24 cellular contexts compared by ENCODE assay signal in genomic region chr13:79883216-79883615, GRCh38.
DNase-seq lines count a peak whose midpoint lies in the region; FAIRE-seq and TF ChIP-seq lines count a peak whose summit lies in the region.
"Had no signal": no experiment of that assay in that cellular context is flagged by ENCODE, and none has a peak within 500 bp of the region (broad histone marks: within the 10 kb centered on the region; RNA-seq: fewer than 3 reads in every experiment).

No MANE protein-coding gene starts in this region.

- no peak overlapping the region for H2AFZ ChIP-seq in endothelial cell of umbilical vein (ENCODE audit: low read depth, low read length)
- H2AFZ ChIP-seq: GM23248 had no signal

- H3K9ac ChIP-seq in endothelial cell of umbilical vein (replicated peaks; ENCODE audit: extremely low read depth, insufficient read depth, low read length), result no peak overlapping the region
- H3K9ac ChIP-seq: BLaER1, GM23248 had no signal

- intact Hi-C loops in endothelial cell of umbilical vein (cut with micrococcal nuclease) (no loop called here), esophagus squamous epithelium (cut with DNase I) (no loop called here)

- POLR2A ChIA-PET in endothelial cell of umbilical vein (lab: Charles Lee) (no interaction called here), RWPE1 (lab: Yijun Ruan, JAX; ENCODE audit: low non-redundant PET) (no interaction called here)

- peaks cover 7% of the 10 kb centered on the region for H3K36me3 Mint-ChIP-seq in nephron progenitor cell (ENCODE audit: low read depth)
- H3K36me3 Mint-ChIP-seq: CD4-positive, CD25-positive, alpha-beta regulatory T cell; CD8-positive, alpha-beta T cell had no signal

- H3K27me3 Mint-ChIP-seq in nephron progenitor cell (ENCODE audit: low read depth, poor library complexity), result peaks cover 13% of the 10 kb centered on the region
- H3K27me3 Mint-ChIP-seq: B cell; CD4-positive, CD25-positive, alpha-beta regulatory T cell had no signal

- H3K4me1 ChIP-seq in endothelial cell of umbilical vein (ENCODE audit: control insufficient read depth, extremely low read depth, insufficient read depth, low read length) (no peaks in the 10 kb centered on the region), esophagus squamous epithelium (no peaks in the 10 kb centered on the region)
- H3K4me1 ChIP-seq: BLaER1 had no signal

- H3K9me3 ChIP-seq in endothelial cell of umbilical vein (replicated peaks; ENCODE audit: control insufficient read depth, insufficient read depth, low read length), result no peaks in the 10 kb centered on the region
- H3K9me3 ChIP-seq in esophagus squamous epithelium, result no peaks in the 10 kb centered on the region
- H3K9me3 ChIP-seq: BLaER1 had no signal

- BruUV-seq in endothelial cell of umbilical vein (replicated peaks; lab: Mats Ljungman, UMichigan), result no TSS peak

- TF ChIP-seq POLR2A in endothelial cell of umbilical vein (IDR thresholded peaks at IDR 0.05; ENCODE audit: low read depth, low read length) (no peak), esophagus squamous epithelium (IDR thresholded peaks at IDR 0.05) (no peak)

- H3K27ac ChIP-seq in HL-60 (replicated peaks) (peak overlapping the region; percentile 94), endothelial cell of umbilical vein (ENCODE audit: insufficient read depth, low read depth, low read length) (no peak overlapping the region), esophagus squamous epithelium (no peak overlapping the region), RWPE1 (no peak overlapping the region)
- H3K27ac ChIP-seq: 22Rv1, BLaER1, C4-2B, GM23248 had no signal

- DNase-seq in HL-60 (ENCODE audit: low read depth in 1 of 2, low spot score in 1 of 2) (no peak), endothelial cell of umbilical vein (ENCODE audit: low read depth, low spot score) (peak; percentile 8), nephron progenitor cell (no peak), COLO668 (lab: John Stamatoyannopoulos, UW; ENCODE audit: unreplicated experiment) (no peak), esophagus squamous epithelium (lab: John Stamatoyannopoulos, UW) (no peak), RWPE1 (ENCODE audit: low spot score) (no peak)
- DNase-seq: CD4-positive, CD25-positive, alpha-beta regulatory T cell; CD8-positive, alpha-beta T cell; DMS 273 treated with DMSO at 0.1 percent for 48 hours; DMS79; EL; GDM1; GM23248; H7; HCEC 1CT had no signal

- no peaks in the 10 kb centered on the region for H3K27me3 ChIP-seq in HL-60 (ENCODE audit: insufficient read depth, poor library complexity, severe bottlenecking)
- no peaks in the 10 kb centered on the region for H3K27me3 ChIP-seq in endothelial cell of umbilical vein (ENCODE audit: control insufficient read depth in 2 of 2, insufficient read depth in 2 of 2, low read length in 2 of 2)
- no peaks in the 10 kb centered on the region for H3K27me3 ChIP-seq in esophagus squamous epithelium
- H3K27me3 ChIP-seq: BLaER1 had no signal

- H3K4me1 Mint-ChIP-seq in nephron progenitor cell, result peaks cover 50% of the 10 kb centered on the region
- H3K4me1 Mint-ChIP-seq: B cell; CD4-positive, CD25-positive, alpha-beta regulatory T cell had no signal

- CTCF ChIA-PET in endothelial cell of umbilical vein (lab: Charles Lee) (no interaction called here), RWPE1 (lab: Yijun Ruan, JAX) (no interaction called here)

- H3K4me3 Mint-ChIP-seq in nephron progenitor cell, result no peak overlapping the region
- H3K4me3 Mint-ChIP-seq: B cell; CD4-positive, CD25-positive, alpha-beta regulatory T cell; CD8-positive, alpha-beta T cell had no signal

- H3K9me3 Mint-ChIP-seq in nephron progenitor cell, result peaks cover 11% of the 10 kb centered on the region
- H3K9me3 Mint-ChIP-seq: CD8-positive, alpha-beta T cell had no signal

- no peaks in the 10 kb centered on the region for H4K20me1 ChIP-seq in endothelial cell of umbilical vein (replicated peaks; ENCODE audit: control insufficient read depth, extremely low read depth, insufficient read depth, low read length)
- H4K20me1 ChIP-seq: BLaER1 had no signal

- H3K27ac Mint-ChIP-seq in nephron progenitor cell, result peak overlapping the region; percentile 40
- H3K27ac Mint-ChIP-seq: B cell; CD4-positive, CD25-positive, alpha-beta regulatory T cell; CD8-positive, alpha-beta T cell had no signal

- FAIRE-seq in endothelial cell of umbilical vein (lab: Jason Lieb, UNC), result no peak
- FAIRE-seq: A204.1, D721Med, GM12878, GM19239, H1 had no signal

- H3K4me2 ChIP-seq in endothelial cell of umbilical vein (ENCODE audit: insufficient read depth, low read length), result no peak overlapping the region
- H3K4me2 ChIP-seq: BLaER1 had no signal

- dilution Hi-C loops in endothelial cell of umbilical vein (cut with MboI; ENCODE audit: extremely low pct_ligation_motif_present, low sequenced_read_pairs), result no loop called here

- no peaks in the 10 kb centered on the region for H3K79me2 ChIP-seq in endothelial cell of umbilical vein (ENCODE audit: control insufficient read depth, insufficient read depth, low read length)

- no peaks in the 10 kb centered on the region for H3K36me3 ChIP-seq in endothelial cell of umbilical vein (ENCODE audit: control insufficient read depth in 2 of 2, extremely low read depth in 1 of 2, insufficient read depth in 2 of 2, low read length in 2 of 2)
- no peaks in the 10 kb centered on the region for H3K36me3 ChIP-seq in esophagus squamous epithelium
- H3K36me3 ChIP-seq: BLaER1 had no signal

- H3K4me3 ChIP-seq in HL-60 (replicated peaks; ENCODE audit: insufficient read depth, low read length) (no peak overlapping the region), endothelial cell of umbilical vein (replicated peaks in 1 of 3; ENCODE audit: insufficient read depth in 1 of 3, low read depth in 1 of 3, low read length in 3 of 3) (no peak overlapping the region), esophagus squamous epithelium (no peak overlapping the region)
- H3K4me3 ChIP-seq: BLaER1, GM12878, GM23248 had no signal

- no peak for TF ChIP-seq CTCF in HL-60 (IDR thresholded peaks at IDR 0.05; ENCODE audit: insufficient read depth, low read length)
- TF ChIP-seq CTCF in endothelial cell of umbilical vein (IDR thresholded peaks at IDR 0.05; ENCODE audit: extremely low read depth in 1 of 2, insufficient read depth in 1 of 2, low read depth in 1 of 2, low read length in 2 of 2), result no peak
- TF ChIP-seq CTCF in nephron progenitor cell (IDR thresholded peaks at IDR 0.05), result no peak
- no peak for TF ChIP-seq CTCF in esophagus squamous epithelium (IDR thresholded peaks at IDR 0.05)
- TF ChIP-seq CTCF in RWPE1 (conservative IDR thresholded peaks at IDR 0.05; ENCODE audit: low read depth), result no peak

- H3K9me1 ChIP-seq in endothelial cell of umbilical vein (replicated peaks; ENCODE audit: control insufficient read depth, extremely low read depth, insufficient read depth, low read length), result no peaks in the 10 kb centered on the region

TF ChIP-seq in endothelial cell of umbilical vein, 7 proteins besides CTCF, POLR2A, EP300 and RAD21:
- TF ChIP-seq JUN (IDR thresholded peaks at IDR 0.05; ENCODE audit: borderline replicate concordance, insufficient read depth, insufficient read length, low read depth) (no peak), GATA2 (IDR thresholded peaks at IDR 0.05; ENCODE audit: insufficient read depth, insufficient read length, low read depth, low read length) (no peak), MAX (IDR thresholded peaks at IDR 0.05; ENCODE audit: insufficient read depth, insufficient read length) (no peak)
